In genomic region chr4:109432676-109433075, GRCh38 we compare ENCODE assay signal across 8 cellular contexts. TPM values are rescaled to one million over a fixed set of nuclear protein-coding genes. Genes with fewer than 3 reads are reported as not detected.
DNase-seq lines count a peak whose midpoint lies in the region; ATAC-seq and TF ChIP-seq lines count a peak whose summit lies in the region.

No MANE protein-coding gene starts in this region.

- no peak for DNase-seq in CD8-positive, alpha-beta T cell
- DNase-seq in NCI-H2227 (lab: John Stamatoyannopoulos, UW; ENCODE audit: unreplicated experiment) (peak; percentile 8), colonic mucosa (no peak), NCI-H2171 treated with DMSO at 0.1 percent for 48 hours (lab: John Stamatoyannopoulos, UW) (no peak), NCI-H82 treated with DMSO at 0.1 percent for 48 hours (lab: John Stamatoyannopoulos, UW; ENCODE audit: unreplicated experiment) (no peak)
- DNase-seq in stimulated activated CD4-positive, alpha-beta T cell treated with anti-CD3 and anti-CD28 coated beads, Interleukin-4, amount 100 ng/mL, for 1 hour: no peak

- peak overlapping the region; percentile 93 for H3K27ac Mint-ChIP-seq in CD8-positive, alpha-beta T cell

- H3K27ac ChIP-seq in CD8-positive, alpha-beta T cell (ENCODE audit: low read depth, low read length): peak overlapping the region; percentile 73
- H3K27ac ChIP-seq in colonic mucosa (peak overlapping the region; percentile 92), muscle layer of colon (ENCODE audit: low read depth, low read length) (peak overlapping the region; percentile 90)

- no peaks in the 10 kb centered on the region for H3K27me3 ChIP-seq in CD8-positive, alpha-beta T cell (ENCODE audit: insufficient read depth, low read length)
- no peaks in the 10 kb centered on the region for H3K27me3 ChIP-seq in colonic mucosa
- no peaks in the 10 kb centered on the region for H3K27me3 ChIP-seq in muscle layer of colon (ENCODE audit: control insufficient read depth in 1 of 2, insufficient read depth in 2 of 2, low read length in 2 of 2)

- no peaks in the 10 kb centered on the region for H3K9me3 ChIP-seq in CD8-positive, alpha-beta T cell (ENCODE audit: low read length)
- no peaks in the 10 kb centered on the region for H3K9me3 ChIP-seq in colonic mucosa
- no peaks in the 10 kb centered on the region for H3K9me3 ChIP-seq in muscle layer of colon (ENCODE audit: low read length)

- CTCF ChIA-PET in CD8-positive, alpha-beta T cell (lab: Charles Lee): interaction anchor here (0.6 to 2.9 kb wide), 28 partner anchors 9 to 1512 kb away, joined by 3 to 15 read pairs (median 4); partner anchors contain the start of genes GAR1 and MCUB

- H3K9me3 Mint-ChIP-seq in CD8-positive, alpha-beta T cell: no peaks in the 10 kb centered on the region

- H3K4me1 Mint-ChIP-seq in CD8-positive, alpha-beta T cell (ENCODE audit: low read depth): peaks cover 43% of the 10 kb centered on the region

- intact Hi-C loops in CD8-positive, alpha-beta T cell (cut with DNase I, micrococcal nuclease): loop anchor here (1.0 to 10.0 kb wide), 15 partner anchors 35 to 808 kb away; partner anchors contain the start of genes ELOVL6 (in 2 of the 2), GAR1 (in 2 of the 2), CASP6 (in 1 of the 2) and MCUB (in 1 of the 2)
- intact Hi-C loops in colonic mucosa (cut with DNase I): loop anchor here (5.0 to 10.0 kb wide), 3 partner anchors 122 to 385 kb away; partner anchors contain the start of genes CASP6 and GAR1

- H3K27me3 Mint-ChIP-seq in CD8-positive, alpha-beta T cell (ENCODE audit: low read depth): no peaks in the 10 kb centered on the region

- POLR2A ChIA-PET in CD8-positive, alpha-beta T cell (lab: Charles Lee): interaction anchor here (1.0 to 1.4 kb wide), 4 partner anchors 38 to 297 kb away, joined by 3 to 8 read pairs (median 5); partner anchors contain the start of genes MCUB and PLA2G12A

- no peaks in the 10 kb centered on the region for H3K36me3 ChIP-seq in CD8-positive, alpha-beta T cell (ENCODE audit: insufficient read depth, low read length)
- H3K36me3 ChIP-seq in colonic mucosa (no peaks in the 10 kb centered on the region), muscle layer of colon (ENCODE audit: insufficient read depth, low read length) (no peaks in the 10 kb centered on the region)

- peaks cover 28% of the 10 kb centered on the region for H3K4me1 ChIP-seq in CD8-positive, alpha-beta T cell (ENCODE audit: insufficient read depth, low read length)
- H3K4me1 ChIP-seq in colonic mucosa (no peaks in the 10 kb centered on the region), muscle layer of colon (ENCODE audit: insufficient read depth, low read length) (peaks cover 32% of the 10 kb centered on the region)

- no peak for TF ChIP-seq CTCF in CD8-positive, alpha-beta T cell (IDR thresholded peaks at IDR 0.05)
- TF ChIP-seq CTCF in colonic mucosa (IDR thresholded peaks at IDR 0.05): no peak

- ATAC-seq in CD8-positive, alpha-beta T cell: no peak
- ATAC-seq in esophagus mucosa: no peak

- H3K9ac ChIP-seq in colonic mucosa (ENCODE audit: low read depth in 2 of 2, low read length in 2 of 2) (peak overlapping the region; percentile 75 to 91), muscle layer of colon (ENCODE audit: low read length) (peak overlapping the region; percentile 69)

- peak overlapping the region; percentile 86 for H3K4me3 Mint-ChIP-seq in CD8-positive, alpha-beta T cell

- H3K4me3 ChIP-seq in CD8-positive, alpha-beta T cell (ENCODE audit: low read depth, low read length): peak overlapping the region; percentile 69
- H3K4me3 ChIP-seq in colonic mucosa (peak overlapping the region; percentile 80), muscle layer of colon (ENCODE audit: low read depth in 1 of 2, low read length in 2 of 2) (peak overlapping the region in 1 of 2 donors; percentile 69)

- H3K36me3 Mint-ChIP-seq in CD8-positive, alpha-beta T cell: peaks cover 17% of the 10 kb centered on the region

RNA-seq across cellular contexts. Expression of gene SEC24B, which starts 0.9 kb away (rescaled TPM):
- total RNA-seq in CD8-positive, alpha-beta T cell: 10 to 100 TPM; 40.6 to 42.9 TPM
- total RNA-seq in colonic mucosa (10 to 100 TPM; 26.5 to 39.5 TPM), esophagus mucosa (23.1 TPM)
